8 cellular contexts compared by ENCODE assay signal in the genomic region with DNA sequence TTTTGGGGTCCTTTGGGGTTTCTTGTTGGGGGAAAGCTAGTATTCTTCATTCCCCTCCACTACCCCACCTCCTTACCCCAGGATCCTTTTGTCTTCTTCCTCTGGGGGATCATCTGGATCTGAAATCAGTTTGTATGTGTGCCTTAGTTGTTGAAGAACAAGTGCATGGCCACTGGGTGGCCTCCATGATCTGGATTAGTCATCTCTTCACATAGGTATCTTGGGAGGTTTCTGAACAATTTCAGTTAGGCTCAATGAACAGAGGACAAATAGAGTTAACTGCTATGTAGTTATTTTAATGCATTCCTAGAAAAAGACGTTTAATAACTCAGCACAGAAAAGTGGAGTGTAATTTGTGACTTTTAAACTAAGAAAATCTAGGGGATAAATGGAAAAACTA. TPM values are rescaled to one million over a fixed set of nuclear protein-coding genes. Genes with fewer than 3 reads are reported as not detected.
DNase-seq lines count a peak whose midpoint lies in the region; TF ChIP-seq lines count a peak whose summit lies in the region.

No MANE protein-coding gene starts in this region.

- H3K79me2 ChIP-seq in smooth muscle cell (ENCODE audit: low read depth): no peaks in the 10 kb centered on the region

- H4K20me1 ChIP-seq in smooth muscle cell (ENCODE audit: low read depth): no peaks in the 10 kb centered on the region

- intact Hi-C loops in posterior vena cava (cut with DNase I): no loop called here

- no peaks in the 10 kb centered on the region for H3K4me1 ChIP-seq in smooth muscle cell (ENCODE audit: low read depth)

- no peak overlapping the region for H3K4me2 ChIP-seq in smooth muscle cell

- peak; percentile 47 for DNase-seq in ELR (ENCODE audit: low read depth)
- DNase-seq in H4 (ENCODE audit: low spot score): peak; percentile 25
- DNase-seq in NCI-H526 treated with DMSO at 0.1 percent for 48 hours (lab: John Stamatoyannopoulos, UW): peak; percentile 56
- DNase-seq in fibroblast of villous mesenchyme (ENCODE audit: low read depth): peak; percentile 31
- no peak for DNase-seq in NCI-H226
- no peak for DNase-seq in posterior vena cava (ENCODE audit: low spot score)
- no peak for DNase-seq in smooth muscle cell (lab: John Stamatoyannopoulos, UW; ENCODE audit: unreplicated experiment)
- no peak for DNase-seq in stimulated activated CD4-positive, alpha-beta T cell treated with anti-CD3 and anti-CD28 coated beads, Interleukin-4, amount 100 ng/mL, for 4 hours

- no peak overlapping the region for H3K27ac ChIP-seq in smooth muscle cell (ENCODE audit: low read depth)

- H3K9ac ChIP-seq in smooth muscle cell (ENCODE audit: low read depth): no peak overlapping the region

- no peak overlapping the region for H2AFZ ChIP-seq in smooth muscle cell (ENCODE audit: low read depth)

- 8% methylated on average over 1 of the region's 1 CpG for WGBS in smooth muscle cell (ENCODE audit: low lambda C conversion rate)

- peak; percentile 31 for TF ChIP-seq CTCF in fibroblast of villous mesenchyme (IDR thresholded peaks at IDR 0.05; ENCODE audit: insufficient read depth, low read depth, low read length)
- TF ChIP-seq CTCF in smooth muscle cell (IDR thresholded peaks at IDR 0.05; ENCODE audit: borderline replicate concordance, insufficient read depth, poor library complexity, severe bottlenecking): no peak

- H3F3A ChIP-seq in smooth muscle cell (ENCODE audit: low read depth): no peaks in the 10 kb centered on the region

- H3K4me3 ChIP-seq in fibroblast of villous mesenchyme (ENCODE audit: low read depth, low read length): no peak overlapping the region
- H3K4me3 ChIP-seq in smooth muscle cell: no peak overlapping the region

- no peaks in the 10 kb centered on the region for H3K9me3 ChIP-seq in smooth muscle cell (replicated peaks; ENCODE audit: low read depth)

- no peaks in the 10 kb centered on the region for H3K27me3 ChIP-seq in smooth muscle cell (ENCODE audit: low read depth)

- H3K36me3 ChIP-seq in smooth muscle cell (ENCODE audit: low read depth): no peaks in the 10 kb centered on the region

RNA-seq across cellular contexts. Expression of gene VWA5A, which starts 7.1 kb away (rescaled TPM):
- total RNA-seq in H4 (2014; rRNA removed; shearing (Covaris generic)): 28.0 and 29.3 TPM in 2 replicates
- total RNA-seq in fibroblast of villous mesenchyme (6.5 and 12.2 TPM in 2 replicates), posterior vena cava (10 to 100 TPM; 15.1 to 22.0 TPM), smooth muscle cell (10.1 and 11.5 TPM in 2 replicates)
- polyA plus RNA-seq in smooth muscle cell: 12.3 and 16.0 TPM in 2 replicates

Comparison
In these comparisons a context has a peak if more than half of its experiments do, and no peak if none do; other contexts are left out.
1. DNase-seq: peak in ELR (single experiment), H4 (single experiment), NCI-H526 treated with DMSO at 0.1 percent for 48 hours (single experiment) and fibroblast of villous mesenchyme (single experiment); none in NCI-H226 (single experiment), posterior vena cava (single experiment), smooth muscle cell (single experiment) and stimulated activated CD4-positive, alpha-beta T cell treated with anti-CD3 and anti-CD28 coated beads, Interleukin-4, amount 100 ng/mL, for 4 hours (0 of 2).